In genomic region chr4:102454981-102455690, GRCh38 we compare ENCODE assay signal across 25 cellular contexts. TPM values are rescaled to one million over a fixed set of nuclear protein-coding genes. Genes with fewer than 3 reads are reported as not detected.
A peak's percentile ranks its signal among the peaks of the same experiment; 100 is the strongest.
DNase-seq lines count a peak whose midpoint lies in the region; ATAC-seq and TF ChIP-seq lines count a peak whose summit lies in the region.
"Had no signal": no experiment of that assay in that cellular context is flagged by ENCODE, and none has a peak within 500 bp of the region (broad histone marks: within the 10 kb centered on the region; RNA-seq: fewer than 3 reads in every experiment).

No MANE protein-coding gene starts in this region.

- ATAC-seq in HG03025 (IDR thresholded peaks at IDR 0.05; ENCODE audit: low FRiP score, unreplicated experiment) = no peak
- ATAC-seq: PC-3, Right ventricle myocardium inferior, SK-N-SH treated with all-trans-retinoic acid at 6 μM for 48 hours had no signal

- H2AFZ ChIP-seq in Loucy (ENCODE audit: low read length) (peak overlapping the region; percentile 18; the same call in 1 of the 2 replicates), neural progenitor cell (replicated peaks) (peak overlapping the region; percentile 73)

- no peaks in the 10 kb centered on the region for H3K9me3 ChIP-seq in Loucy (ENCODE audit: insufficient read depth, low read depth, low read length)
- H3K9me3 ChIP-seq in neural progenitor cell (ENCODE audit: low read depth) = no peaks in the 10 kb centered on the region
- H3K9me3 ChIP-seq: MG63, SJCRH30 had no signal

- no peak overlapping the region for H3K4me3 ChIP-seq in AG10803 (ENCODE audit: low read length)
- no peak overlapping the region for H3K4me3 ChIP-seq in Loucy (ENCODE audit: low read length, poor library complexity, severe bottlenecking)
- H3K4me3 ChIP-seq in fibroblast of villous mesenchyme (ENCODE audit: low read depth, low read length) = no peak overlapping the region
- no peak overlapping the region for H3K4me3 ChIP-seq in neural progenitor cell
- H3K4me3 ChIP-seq: BLaER1 treated with 17β-estradiol and CSF1 and Interleukin-3, amounts not matched to agents 10 nM and 100 nM; MG63; SJCRH30 had no signal

- H3K4me1 Mint-ChIP-seq in neural progenitor cell = peaks cover 4% of the 10 kb centered on the region
- H3K4me1 Mint-ChIP-seq in activated T-helper 1 cell treated with anti-CD3 and anti-CD28 coated beads, Interleukin-12 subunit alpha, Interleukin-12 subunit beta, Interleukin-2, Interleukin-4 antibody, amounts not matched to agents 30 ng/mL and 10 ng/mL and 1 ng/mL, durations not matched to agents 14 hours and 24 hours and 36 hours (ENCODE audit: low read depth) = peaks cover 13% of the 10 kb centered on the region

- H3K9ac ChIP-seq in Loucy (ENCODE audit: low read depth, low read length, poor library complexity, severe bottlenecking) = no peak overlapping the region
- H3K9ac ChIP-seq in neural progenitor cell = no peak overlapping the region
- H3K9ac ChIP-seq: BLaER1 treated with 17β-estradiol and CSF1 and Interleukin-3, amounts not matched to agents 10 nM and 100 nM had no signal

- H3K27me3 ChIP-seq in Loucy (ENCODE audit: insufficient read depth, low read length, poor library complexity, severe bottlenecking) (no peaks in the 10 kb centered on the region), neural progenitor cell (no peaks in the 10 kb centered on the region)
- H3K27me3 ChIP-seq: BLaER1 treated with 17β-estradiol and CSF1 and Interleukin-3, amounts not matched to agents 10 nM and 100 nM; MG63; SJCRH30 had no signal

- DNase-seq in AG10803 (ENCODE audit: low read depth) (peak; percentile 12), fibroblast of villous mesenchyme (ENCODE audit: low read depth) (peak; percentile 22), neural progenitor cell (ENCODE audit: low spot score) (no peak), AG20443 (ENCODE audit: low spot score) (no peak), SKM-1 treated with dmso at 0.1 percent for 144 hours (lab: John Stamatoyannopoulos, UW; ENCODE audit: unreplicated experiment) (no peak)
- no peak for DNase-seq in activated T-helper 1 cell treated with anti-CD3 and anti-CD28 coated beads, Interleukin-12 subunit alpha, Interleukin-12 subunit beta, Interleukin-2, Interleukin-4 antibody, amounts not matched to agents 30 ng/mL and 10 ng/mL and 1 ng/mL, durations not matched to agents 14 hours and 24 hours and 36 hours (ENCODE audit: low spot score)
- DNase-seq: CD4-positive, alpha-beta T cell; COR-L47; DMS79; H7; MG63; NCI-H1105 treated with DMSO at 0.1 percent for 48 hours; NCI-H146; NCI-H1930; NCI-H2107; NCI-H524; NCI-H748 treated with DMSO at 0.1 percent for 48 hours; NK-92 treated with Interleukin-12 subunit alpha and Interleukin-12 subunit beta, amount 100 ng/mL, for 24 hours; PC-3; SJCRH30 had no signal

- H3K4me1 ChIP-seq in Loucy (ENCODE audit: insufficient read depth, low read length, poor library complexity, severe bottlenecking) (peaks cover 9% of the 10 kb centered on the region), neural progenitor cell (peaks cover 17% of the 10 kb centered on the region)
- H3K4me1 ChIP-seq: SJCRH30 had no signal

- H4K20me1 ChIP-seq in Loucy (ENCODE audit: insufficient read depth, low read length, poor library complexity, severe bottlenecking) (no peaks in the 10 kb centered on the region), neural progenitor cell (ENCODE audit: low read depth) (no peaks in the 10 kb centered on the region)
- H4K20me1 ChIP-seq: BLaER1 treated with 17β-estradiol and CSF1 and Interleukin-3, amounts not matched to agents 10 nM and 100 nM had no signal

- intact Hi-C loops in activated T-helper 1 cell treated with anti-CD3 and anti-CD28 coated beads, Interleukin-12 subunit alpha, Interleukin-12 subunit beta, Interleukin-2, Interleukin-4 antibody, amounts not matched to agents 30 ng/mL and 10 ng/mL and 1 ng/mL, durations not matched to agents 14 hours and 24 hours and 36 hours (cut with micrococcal nuclease) = loop anchor here (5.0 kb wide), 1 partner anchor 372 kb away; the partner anchor contains the start of gene UBE2D3

- peaks cover 2% of the 10 kb centered on the region for H3K27me3 Mint-ChIP-seq in neural progenitor cell (ENCODE audit: insufficient read depth, low read depth)
- peaks cover 8% of the 10 kb centered on the region for H3K27me3 Mint-ChIP-seq in activated T-helper 1 cell treated with anti-CD3 and anti-CD28 coated beads, Interleukin-12 subunit alpha, Interleukin-12 subunit beta, Interleukin-2, Interleukin-4 antibody, amounts not matched to agents 30 ng/mL and 10 ng/mL and 1 ng/mL, durations not matched to agents 14 hours and 24 hours and 36 hours (ENCODE audit: insufficient read depth)
- H3K27me3 Mint-ChIP-seq: CD4-positive, alpha-beta T cell had no signal

- H3F3A ChIP-seq in Loucy (ENCODE audit: low read depth) = no peaks in the 10 kb centered on the region
- no peaks in the 10 kb centered on the region for H3F3A ChIP-seq in neural progenitor cell (ENCODE audit: low read depth)

- TF ChIP-seq CTCF in AG10803 (conservative IDR thresholded peaks at IDR 0.05; ENCODE audit: low read length) (no peak), Loucy (conservative IDR thresholded peaks at IDR 0.05; ENCODE audit: low read length) (no peak), fibroblast of villous mesenchyme (IDR thresholded peaks at IDR 0.05; ENCODE audit: insufficient read depth, low read depth, low read length) (no peak), neural progenitor cell (IDR thresholded peaks at IDR 0.05) (no peak)

- H3K36me3 ChIP-seq in Loucy (ENCODE audit: insufficient read depth, low read length) (no peaks in the 10 kb centered on the region), neural progenitor cell (no peaks in the 10 kb centered on the region)
- H3K36me3 ChIP-seq: BLaER1 treated with 17β-estradiol and CSF1 and Interleukin-3, amounts not matched to agents 10 nM and 100 nM; MG63; SJCRH30 had no signal

- H3K4me2 ChIP-seq in Loucy (ENCODE audit: low read depth, low read length, poor library complexity, severe bottlenecking) = no peak overlapping the region
- peak overlapping the region; percentile 27 for H3K4me2 ChIP-seq in neural progenitor cell

- H3K4me3 Mint-ChIP-seq in neural progenitor cell = no peak overlapping the region
- no peak overlapping the region for H3K4me3 Mint-ChIP-seq in activated T-helper 1 cell treated with anti-CD3 and anti-CD28 coated beads, Interleukin-12 subunit alpha, Interleukin-12 subunit beta, Interleukin-2, Interleukin-4 antibody, amounts not matched to agents 30 ng/mL and 10 ng/mL and 1 ng/mL, durations not matched to agents 14 hours and 24 hours and 36 hours
- H3K4me3 Mint-ChIP-seq: CD4-positive, alpha-beta T cell had no signal

- H3K9me3 Mint-ChIP-seq in neural progenitor cell = peaks cover 3% of the 10 kb centered on the region
- H3K9me3 Mint-ChIP-seq in activated T-helper 1 cell treated with anti-CD3 and anti-CD28 coated beads, Interleukin-12 subunit alpha, Interleukin-12 subunit beta, Interleukin-2, Interleukin-4 antibody, amounts not matched to agents 30 ng/mL and 10 ng/mL and 1 ng/mL, durations not matched to agents 14 hours and 24 hours and 36 hours = peaks cover 15% of the 10 kb centered on the region

- H3K27ac Mint-ChIP-seq in neural progenitor cell = no peak overlapping the region
- no peak overlapping the region for H3K27ac Mint-ChIP-seq in activated T-helper 1 cell treated with anti-CD3 and anti-CD28 coated beads, Interleukin-12 subunit alpha, Interleukin-12 subunit beta, Interleukin-2, Interleukin-4 antibody, amounts not matched to agents 30 ng/mL and 10 ng/mL and 1 ng/mL, durations not matched to agents 14 hours and 24 hours and 36 hours
- H3K27ac Mint-ChIP-seq: CD4-positive, alpha-beta T cell had no signal

- H3K36me3 Mint-ChIP-seq in neural progenitor cell = no peaks in the 10 kb centered on the region
- H3K36me3 Mint-ChIP-seq in activated T-helper 1 cell treated with anti-CD3 and anti-CD28 coated beads, Interleukin-12 subunit alpha, Interleukin-12 subunit beta, Interleukin-2, Interleukin-4 antibody, amounts not matched to agents 30 ng/mL and 10 ng/mL and 1 ng/mL, durations not matched to agents 14 hours and 24 hours and 36 hours (ENCODE audit: low read depth) = peaks cover 2% of the 10 kb centered on the region

- peak overlapping the region; percentile 17 for H3K27ac ChIP-seq in neural progenitor cell
- H3K27ac ChIP-seq: BLaER1 treated with 17β-estradiol and CSF1 and Interleukin-3, amounts not matched to agents 10 nM and 100 nM; SJCRH30 had no signal

- H3K9me2 ChIP-seq in Loucy (replicated peaks; ENCODE audit: low read depth, low read length) = no peaks in the 10 kb centered on the region

- H3K79me2 ChIP-seq in Loucy (ENCODE audit: insufficient read depth, low read length) = no peaks in the 10 kb centered on the region
- H3K79me2 ChIP-seq in neural progenitor cell (ENCODE audit: low read depth) = no peaks in the 10 kb centered on the region

RNA-seq across cellular contexts. Expression of gene NFKB1, which starts 46.0 kb away (rescaled TPM):
- total RNA-seq in fibroblast of villous mesenchyme (29.3 and 67.4 TPM in 2 replicates), neural progenitor cell (ENCODE audit: low replicate concordance) (5.0 and 14.1 TPM in 2 replicates)
- total RNA-seq in activated T-helper 1 cell treated with anti-CD3 and anti-CD28 coated beads, Interleukin-12 subunit alpha, Interleukin-12 subunit beta, Interleukin-2, Interleukin-4 antibody, amounts not matched to agents 30 ng/mL and 10 ng/mL and 1 ng/mL, durations not matched to agents 14 hours and 24 hours and 36 hours = 139 and 145 TPM in 2 replicates

Comparison
In these comparisons a context has a peak if more than half of its experiments do, and no peak if none do; other contexts are left out.
1. DNase-seq: peak in AG10803 (single experiment) and fibroblast of villous mesenchyme (single experiment); none in neural progenitor cell (single experiment), AG20443 (single experiment), SKM-1 treated with dmso at 0.1 percent for 144 hours (single experiment) and activated T-helper 1 cell treated with anti-CD3 and anti-CD28 coated beads, Interleukin-12 subunit alpha, Interleukin-12 subunit beta, Interleukin-2, Interleukin-4 antibody, amounts not matched to agents 30 ng/mL and 10 ng/mL and 1 ng/mL, durations not matched to agents 14 hours and 24 hours and 36 hours (single experiment).